Comparison of ENCODE assay signal across 1 cellular context in genomic region chr11:47378011-47378835, GRCh38.
TF ChIP-seq lines count a peak whose summit lies in the region.

Gene SPI1, minus strand, starts transcription at chr11:47378547. Its CDS starts 194 bp downstream, at chr11:47378353.

TF ChIP-seq in GM23338, 12 proteins besides CTCF, POLR2A, EP300 and RAD21 (continued from another document):
- TF ChIP-seq ZNF462 (CRISPR knock-in tag; IDR thresholded peaks at IDR 0.05) (no peak), EZH2phosphoT487 (IDR thresholded peaks at IDR 0.05; ENCODE audit: unreplicated experiment) (no peak)
